In the genomic region with DNA sequence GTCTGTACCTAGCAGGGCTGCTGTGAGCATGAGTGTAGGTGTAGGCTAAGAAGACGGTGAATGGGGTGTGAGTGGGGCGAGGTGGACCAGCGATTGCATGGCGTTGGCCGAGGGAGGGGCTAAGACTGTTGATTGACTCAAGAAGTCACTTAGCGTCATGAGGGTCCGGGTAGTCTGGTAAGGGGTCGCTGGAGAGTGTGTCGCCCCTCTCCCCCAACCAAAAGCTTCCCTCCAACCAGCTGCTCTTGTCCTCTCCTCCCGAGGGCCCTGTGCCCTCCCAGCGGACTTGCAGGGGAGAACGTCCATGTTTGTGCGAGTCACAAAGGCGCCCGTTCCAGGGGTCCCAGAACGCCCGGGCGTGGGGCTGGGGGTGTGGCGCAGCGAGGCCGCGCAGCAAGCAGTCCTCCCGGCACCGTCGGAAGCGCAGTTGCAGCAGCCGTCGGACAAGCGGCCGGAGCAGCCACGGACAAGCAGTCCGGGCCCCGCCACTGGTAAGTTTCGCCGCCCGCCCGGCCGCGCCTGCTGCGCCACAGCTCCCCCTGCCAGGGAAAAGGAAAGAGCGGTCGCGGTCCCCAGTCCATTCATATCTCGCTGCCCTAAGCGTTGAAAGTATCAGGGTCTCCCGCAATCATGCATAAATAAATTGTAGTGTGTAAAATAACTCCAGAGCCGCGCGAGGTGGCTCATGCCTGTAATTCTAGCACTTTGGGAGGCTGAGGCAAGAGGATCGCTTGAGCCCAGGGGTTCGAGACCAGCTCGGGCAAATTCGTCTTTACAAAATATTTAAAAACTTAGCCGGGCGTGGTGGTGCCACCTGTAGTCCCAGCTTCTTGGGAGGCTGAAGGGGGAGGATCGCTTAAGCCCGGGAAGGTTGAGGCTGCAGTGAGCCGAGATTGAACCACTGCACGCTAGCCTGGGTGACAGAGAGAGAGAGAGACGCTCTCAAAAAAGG, we compare ENCODE assay signal across 9 cellular contexts. TPM values are rescaled to one million over a fixed set of nuclear protein-coding genes. Genes with fewer than 3 reads are reported as not detected.
A peak's percentile ranks its signal among the peaks of the same experiment; 100 is the strongest.
DNase-seq lines count a peak whose midpoint lies in the region; ATAC-seq and TF ChIP-seq lines count a peak whose summit lies in the region.
"Had no signal": no experiment of that assay in that cellular context is flagged by ENCODE, and none has a peak within 500 bp of the region (broad histone marks: within the 10 kb centered on the region; RNA-seq: fewer than 3 reads in every experiment).

A gene (plus strand): TSS at position 373 of the 952 bp plus-strand sequence. CDS start 5,968 bp downstream, outside the sequence.

- 21% methylated on average over 60 of the region's 60 CpGs for WGBS in heart right ventricle, 2 donors

- H3K36me3 ChIP-seq in heart right ventricle: no peaks in the 10 kb centered on the region

- intact Hi-C loops in activated naive CD4-positive, alpha-beta T cell treated with anti-CD3 and anti-CD28 coated beads for 36 hours (cut with micrococcal nuclease): no loop called here
- intact Hi-C loops in heart right ventricle (cut with DNase I): loop anchor here in 1 of 10 donors (5.0 kb wide), 1 partner anchor 40 kb away; no protein-coding TSS in a partner anchor

- peaks cover 25% of the 10 kb centered on the region for H3K27me3 Mint-ChIP-seq in activated naive CD4-positive, alpha-beta T cell treated with anti-CD3 and anti-CD28 coated beads for 36 hours (ENCODE audit: low read depth)
- H3K27me3 Mint-ChIP-seq in progenitor cell of endocrine pancreas: peaks cover 68% of the 10 kb centered on the region

- H3K27me3 ChIP-seq in heart right ventricle: peaks cover 0 to 34% (median 5%) of the 10 kb centered on the region in 7 donors

- ATAC-seq in heart right ventricle (peak; percentile 39 to 69 (median 54)), GM18511 (IDR thresholded peaks at IDR 0.05; ENCODE audit: unreplicated experiment) (no peak), GM18502 (IDR thresholded peaks at IDR 0.05; ENCODE audit: poor library complexity, unreplicated experiment) (no peak)

- H3K4me3 Mint-ChIP-seq in activated naive CD4-positive, alpha-beta T cell treated with anti-CD3 and anti-CD28 coated beads for 36 hours: peak within 1 kb of the TSS; percentile 58
- peak within 1 kb of the TSS; percentile 69 for H3K4me3 Mint-ChIP-seq in progenitor cell of endocrine pancreas (ENCODE audit: low read depth)

- peak within 1 kb of the TSS in 3 of 10 donors; percentile 41 to 75 (median 74) for H3K27ac ChIP-seq in heart right ventricle

- no peaks in the 10 kb centered on the region for H3K9me3 Mint-ChIP-seq in activated naive CD4-positive, alpha-beta T cell treated with anti-CD3 and anti-CD28 coated beads for 36 hours
- H3K9me3 Mint-ChIP-seq in progenitor cell of endocrine pancreas (ENCODE audit: low read depth): no peaks in the 10 kb centered on the region

- peak; percentile 45 for TF ChIP-seq CTCF in GM12873 (IDR thresholded peaks at IDR 0.05; ENCODE audit: insufficient read depth, low read depth, low read length, missing control alignments)
- peak; percentile 2 to 73 (median 45) for TF ChIP-seq CTCF in heart right ventricle (IDR thresholded peaks at IDR 0.05)
- TF ChIP-seq CTCF in progenitor cell of endocrine pancreas (IDR thresholded peaks at IDR 0.05; ENCODE audit: unreplicated experiment): peak; percentile 61

- peaks cover 0 to 31% (median 12%) of the 10 kb centered on the region in 9 donors for H3K4me1 ChIP-seq in heart right ventricle

- CTCF ChIA-PET in activated naive CD4-positive, alpha-beta T cell treated with anti-CD3 and anti-CD28 coated beads for 36 hours (lab: Charles Lee): interaction anchor here (0.6 to 4.1 kb wide), 8 partner anchors 15 to 988 kb away, joined by 3 to 12 read pairs (median 3); no protein-coding TSS in a partner anchor

- DNase-seq in NCI-H82 (lab: John Stamatoyannopoulos, UW) (peak; percentile 78), heart right ventricle (peak; percentile 50 to 71), progenitor cell of endocrine pancreas (ENCODE audit: low spot score, unreplicated experiment) (peak; percentile 34), NCI-H2081 treated with DMSO at 0.1 percent for 48 hours (lab: John Stamatoyannopoulos, UW) (no peak)
- peak; percentile 44 for DNase-seq in activated naive CD4-positive, alpha-beta T cell treated with anti-CD3 and anti-CD28 coated beads for 36 hours

- peaks cover 8% of the 10 kb centered on the region for H3K4me1 Mint-ChIP-seq in activated naive CD4-positive, alpha-beta T cell treated with anti-CD3 and anti-CD28 coated beads for 36 hours (ENCODE audit: low read depth)
- H3K4me1 Mint-ChIP-seq in progenitor cell of endocrine pancreas (ENCODE audit: low read depth): no peaks in the 10 kb centered on the region

- no peaks in the 10 kb centered on the region for H3K9me3 ChIP-seq in heart right ventricle

- no peaks in the 10 kb centered on the region for H3K36me3 Mint-ChIP-seq in activated naive CD4-positive, alpha-beta T cell treated with anti-CD3 and anti-CD28 coated beads for 36 hours (ENCODE audit: low read depth)
- H3K36me3 Mint-ChIP-seq in progenitor cell of endocrine pancreas (ENCODE audit: insufficient read depth): no peaks in the 10 kb centered on the region

- no peak within 1 kb of the TSS for H3K27ac Mint-ChIP-seq in activated naive CD4-positive, alpha-beta T cell treated with anti-CD3 and anti-CD28 coated beads for 36 hours
- peak within 1 kb of the TSS; percentile 78 for H3K27ac Mint-ChIP-seq in progenitor cell of endocrine pancreas

- peak within 1 kb of the TSS in 9 of 10 donors; percentile 10 to 58 (median 43) for H3K4me3 ChIP-seq in heart right ventricle

RNA-seq across cellular contexts. Expression of the gene that starts here (rescaled TPM):
- total RNA-seq in activated naive CD4-positive, alpha-beta T cell treated with anti-CD3 and anti-CD28 coated beads for 36 hours: not detected
- total RNA-seq in heart right ventricle (not detected), progenitor cell of endocrine pancreas (not detected in 2 replicates)
- not detected for polyA plus RNA-seq in heart right ventricle
- total RNA-seq: subcutaneous adipose tissue had no signal

Comparison
In these comparisons a context has a peak if more than half of its experiments do, and no peak if none do; other contexts are left out.
1. Peak in DNase-seq in activated naive CD4-positive, alpha-beta T cell treated with anti-CD3 and anti-CD28 coated beads for 36 hours; RNA of the gene not detected or under 1 TPM.
2. Peak in DNase-seq, ATAC-seq and H3K4me3 ChIP-seq in heart right ventricle; RNA of the gene not detected or under 1 TPM.
3. Peak in DNase-seq in progenitor cell of endocrine pancreas; RNA of the gene not detected or under 1 TPM.